In genomic region chr5:65808261-65808741, GRCh38 we compare ENCODE assay signal across 17 cellular contexts.
DNase-seq lines count a peak whose midpoint lies in the region; ATAC-seq and TF ChIP-seq lines count a peak whose summit lies in the region.
"Had no signal": no experiment of that assay in that cellular context is flagged by ENCODE, and none has a peak within 500 bp of the region (broad histone marks: within the 10 kb centered on the region; RNA-seq: fewer than 3 reads in every experiment).

No MANE protein-coding gene starts in this region.

- peak overlapping the region; percentile 71 for H3K4me2 ChIP-seq in PC-9
- H3K4me2 ChIP-seq in neural progenitor cell = peak overlapping the region; percentile 15

- H3K9ac ChIP-seq in neural progenitor cell = no peak overlapping the region

- TF ChIP-seq CTCF in BJ (IDR thresholded peaks at IDR 0.05; ENCODE audit: insufficient read depth, low read depth, low read length) = 0 out of 2 replicates have a peak, but pooled peaks have one; percentile 12
- TF ChIP-seq CTCF in PC-9 (conservative IDR thresholded peaks at IDR 0.05) = no peak
- no peak for TF ChIP-seq CTCF in neural progenitor cell (IDR thresholded peaks at IDR 0.05)

- no peak overlapping the region for H3K4me3 Mint-ChIP-seq in dendritic cell treated with granulocyte-macrophage colony-stimulating factor and Interleukin-4, amounts not matched to agents 40 ng/mL and 50 ng/mL, for 4 days
- no peak overlapping the region for H3K4me3 Mint-ChIP-seq in neural progenitor cell
- no peak overlapping the region for H3K4me3 Mint-ChIP-seq in T-cell
- H3K4me3 Mint-ChIP-seq: activated naive CD4-positive, alpha-beta T cell treated with anti-CD3 and anti-CD28 coated beads, Interleukin-2, amount 50 U/mL, for 24 hours; stimulated activated memory B cell treated with anti-CD40 and anti-IgM and Interleukin-4, amounts not matched to agents 10 μg/mL and 1 μg/mL and 100 μg/mL, for 72 hours had no signal

- H3K9me2 ChIP-seq in PC-9 (ENCODE audit: insufficient read depth) = no peaks in the 10 kb centered on the region

- no peaks in the 10 kb centered on the region for H3K9me3 ChIP-seq in PC-9 (ENCODE audit: insufficient read depth, low read depth)
- H3K9me3 ChIP-seq in neural progenitor cell (ENCODE audit: low read depth) = no peaks in the 10 kb centered on the region
- H3K9me3 ChIP-seq: lower lobe of right lung, Peyer's patch had no signal

- 0 out of 2 replicates have a peak overlapping the region, but pooled peaks have one; percentile 1 for H3K4me3 ChIP-seq in BJ (ENCODE audit: low read depth, low read length)
- no peak overlapping the region for H3K4me3 ChIP-seq in PC-9
- H3K4me3 ChIP-seq in neural progenitor cell = no peak overlapping the region
- H3K4me3 ChIP-seq: K562, lower lobe of right lung, Peyer's patch had no signal

- H3K27me3 Mint-ChIP-seq in dendritic cell treated with granulocyte-macrophage colony-stimulating factor and Interleukin-4, amounts not matched to agents 40 ng/mL and 50 ng/mL, for 4 days = no peaks in the 10 kb centered on the region
- H3K27me3 Mint-ChIP-seq in neural progenitor cell (ENCODE audit: insufficient read depth, low read depth) = peaks cover 4% of the 10 kb centered on the region
- no peaks in the 10 kb centered on the region for H3K27me3 Mint-ChIP-seq in T-cell
- H3K27me3 Mint-ChIP-seq: activated naive CD4-positive, alpha-beta T cell treated with anti-CD3 and anti-CD28 coated beads, Interleukin-2, amount 50 U/mL, for 24 hours; stimulated activated memory B cell treated with anti-CD40 and anti-IgM and Interleukin-4, amounts not matched to agents 10 μg/mL and 1 μg/mL and 100 μg/mL, for 72 hours had no signal

- H3K27ac Mint-ChIP-seq in dendritic cell treated with granulocyte-macrophage colony-stimulating factor and Interleukin-4, amounts not matched to agents 40 ng/mL and 50 ng/mL, for 4 days = peak overlapping the region; percentile 64
- H3K27ac Mint-ChIP-seq in neural progenitor cell = no peak overlapping the region
- H3K27ac Mint-ChIP-seq in T-cell = no peak overlapping the region
- H3K27ac Mint-ChIP-seq: activated naive CD4-positive, alpha-beta T cell treated with anti-CD3 and anti-CD28 coated beads, Interleukin-2, amount 50 U/mL, for 24 hours; stimulated activated memory B cell treated with anti-CD40 and anti-IgM and Interleukin-4, amounts not matched to agents 10 μg/mL and 1 μg/mL and 100 μg/mL, for 72 hours had no signal

- H3K9me3 Mint-ChIP-seq in dendritic cell treated with granulocyte-macrophage colony-stimulating factor and Interleukin-4, amounts not matched to agents 40 ng/mL and 50 ng/mL, for 4 days = no peaks in the 10 kb centered on the region
- H3K9me3 Mint-ChIP-seq in neural progenitor cell (peaks cover 5% of the 10 kb centered on the region), T-cell (no peaks in the 10 kb centered on the region)
- H3K9me3 Mint-ChIP-seq: activated naive CD4-positive, alpha-beta T cell treated with anti-CD3 and anti-CD28 coated beads, Interleukin-2, amount 50 U/mL, for 24 hours; stimulated activated memory B cell treated with anti-CD40 and anti-IgM and Interleukin-4, amounts not matched to agents 10 μg/mL and 1 μg/mL and 100 μg/mL, for 72 hours had no signal

- DNase-seq in BJ (ENCODE audit: low read depth) (no peak), PC-9 (no peak), neural progenitor cell (ENCODE audit: low spot score) (no peak), GOT3 (lab: John Stamatoyannopoulos, UW) (no peak), DMS153 treated with DMSO at 0.1 percent for 48 hours (lab: John Stamatoyannopoulos, UW; ENCODE audit: unreplicated experiment) (no peak), T-cell (no peak)
- no peak for DNase-seq in stimulated activated CD4-positive, alpha-beta T cell treated with anti-CD3 and anti-CD28 coated beads, Interleukin-4, amount 100 ng/mL, for 24 hours
- DNase-seq: activated CD4-positive, CD25-positive, alpha-beta regulatory T cell treated with anti-CD3 and anti-CD28 coated beads, Interleukin-2, amount 50 U/mL, for 72 hours; lower lobe of right lung; NCI-H1417 treated with DMSO at 0.1 percent for 48 hours; NCI-H526 treated with DMSO at 0.1 percent for 48 hours; Peyer's patch had no signal

- H3K4me1 Mint-ChIP-seq in dendritic cell treated with granulocyte-macrophage colony-stimulating factor and Interleukin-4, amounts not matched to agents 40 ng/mL and 50 ng/mL, for 4 days (ENCODE audit: low read depth) = peaks cover 33% of the 10 kb centered on the region
- H3K4me1 Mint-ChIP-seq in neural progenitor cell = no peaks in the 10 kb centered on the region
- H3K4me1 Mint-ChIP-seq in T-cell = peaks cover 27 to 32% (median 31%) of the 10 kb centered on the region in 3 donors
- H3K4me1 Mint-ChIP-seq: stimulated activated memory B cell treated with anti-CD40 and anti-IgM and Interleukin-4, amounts not matched to agents 10 μg/mL and 1 μg/mL and 100 μg/mL, for 72 hours had no signal

- intact Hi-C loops in PC-9 (cut with micrococcal nuclease; ENCODE audit: unreplicated experiment) = no loop called here
- intact Hi-C loops in dendritic cell treated with granulocyte-macrophage colony-stimulating factor and Interleukin-4, amounts not matched to agents 40 ng/mL and 50 ng/mL, for 4 days (cut with micrococcal nuclease) = no loop called here

- H2AFZ ChIP-seq in PC-9 (no peak overlapping the region), neural progenitor cell (replicated peaks) (no peak overlapping the region)

- CTCF ChIA-PET in BJ (lab: Yijun Ruan, JAX) = interaction anchor here (0.6 to 1.3 kb wide), 3 partner anchors 14 to 178 kb away, joined by 3 to 4 read pairs (median 3); no protein-coding TSS in a partner anchor
- CTCF ChIA-PET in PC-9 (lab: Charles Lee) = no interaction called here
- CTCF ChIA-PET in T-cell (lab: Charles Lee) = interaction anchor here in 1 of 2 donors (0.6 kb wide), 1 partner anchor 277 kb away, joined by 3 read pairs; no protein-coding TSS in a partner anchor

- no peaks in the 10 kb centered on the region for H3K27me3 ChIP-seq in BJ (ENCODE audit: control insufficient read depth, insufficient read depth, low read length)
- H3K27me3 ChIP-seq in PC-9 (ENCODE audit: insufficient read depth, low read depth) = no peaks in the 10 kb centered on the region
- no peaks in the 10 kb centered on the region for H3K27me3 ChIP-seq in neural progenitor cell
- H3K27me3 ChIP-seq: Peyer's patch had no signal

- ATAC-seq in T-cell (replicated peaks in 1 of 4) = no peak
- ATAC-seq: esophagus mucosa; lower lobe of right lung; stimulated activated memory B cell treated with anti-CD40 and anti-IgM and Interleukin-4, amounts not matched to agents 10 μg/mL and 1 μg/mL and 100 μg/mL, for 72 hours had no signal

- peak overlapping the region; percentile 99 for H3K27ac ChIP-seq in PC-9
- no peak overlapping the region for H3K27ac ChIP-seq in neural progenitor cell
- H3K27ac ChIP-seq: lower lobe of right lung, Peyer's patch had no signal

- no peaks in the 10 kb centered on the region for H4K20me1 ChIP-seq in PC-9 (ENCODE audit: insufficient read depth)
- H4K20me1 ChIP-seq in neural progenitor cell (ENCODE audit: low read depth) = no peaks in the 10 kb centered on the region

- no TSS peak for BruUV-seq in PC-9 (replicated peaks; lab: Mats Ljungman, UMichigan)

- POLR2A ChIA-PET in BJ (lab: Charles Lee) = interaction anchor here (0.6 kb wide), 1 partner anchor 118 kb away, joined by 10 read pairs; the partner anchor contains the start of gene ERBIN
- POLR2A ChIA-PET in PC-9 (lab: Charles Lee; ENCODE audit: unreplicated experiment) = interaction anchor here (0.7 kb wide), 1 partner anchor 121 kb away, joined by 4 read pairs; no protein-coding TSS in a partner anchor
- POLR2A ChIA-PET in T-cell (lab: Charles Lee) = interaction anchor here in 1 of 2 donors (0.6 kb wide), 1 partner anchor 28 kb away, joined by 3 read pairs; no protein-coding TSS in a partner anchor

- H3F3A ChIP-seq in PC-9 (ENCODE audit: insufficient read depth, low read depth) (peaks cover 46% of the 10 kb centered on the region), neural progenitor cell (ENCODE audit: low read depth) (peaks cover 6% of the 10 kb centered on the region)

- H3K4me1 ChIP-seq in PC-9 (replicated peaks; ENCODE audit: insufficient read depth) (peaks cover 65% of the 10 kb centered on the region), neural progenitor cell (peaks cover 10% of the 10 kb centered on the region)

- peaks cover 71% of the 10 kb centered on the region for H3K36me3 Mint-ChIP-seq in dendritic cell treated with granulocyte-macrophage colony-stimulating factor and Interleukin-4, amounts not matched to agents 40 ng/mL and 50 ng/mL, for 4 days (ENCODE audit: low read depth)
- H3K36me3 Mint-ChIP-seq in neural progenitor cell = peaks cover 47% of the 10 kb centered on the region
- peaks cover 14% of the 10 kb centered on the region for H3K36me3 Mint-ChIP-seq in T-cell

- H3K36me3 ChIP-seq in BJ (ENCODE audit: control insufficient read depth, insufficient read depth, low read length) (no peaks in the 10 kb centered on the region), PC-9 (ENCODE audit: low read depth) (peaks cover 15% of the 10 kb centered on the region; the same call in 1 of the 2 replicates), neural progenitor cell (peaks cover 13% of the 10 kb centered on the region)
- H3K36me3 ChIP-seq: lower lobe of right lung, Peyer's patch had no signal

- H3K79me2 ChIP-seq in PC-9 (ENCODE audit: low read depth) (no peaks in the 10 kb centered on the region; the same call in 1 of the 2 replicates), neural progenitor cell (ENCODE audit: low read depth) (no peaks in the 10 kb centered on the region)
